11 cellular contexts compared by ENCODE assay signal in genomic region chr5:54523534-54523933, GRCh38. TPM values are rescaled to one million over a fixed set of nuclear protein-coding genes. Genes with fewer than 3 reads are reported as not detected.
DNase-seq lines count a peak whose midpoint lies in the region; ATAC-seq and TF ChIP-seq lines count a peak whose summit lies in the region.
"Had no signal": no experiment of that assay in that cellular context is flagged by ENCODE, and none has a peak within 500 bp of the region (broad histone marks: within the 10 kb centered on the region; RNA-seq: fewer than 3 reads in every experiment).

No MANE protein-coding gene starts in this region.

- H3K27ac Mint-ChIP-seq in MCF 10A (ENCODE audit: low read depth, unreplicated experiment) (no peak overlapping the region), chondrocyte (ENCODE audit: unreplicated experiment) (peak overlapping the region; percentile 83)
- H3K27ac Mint-ChIP-seq in natural killer cell treated with Interleukin-12 subunit alpha and Interleukin-12 subunit beta and Interleukin-15 and Interleukin-18, amount 100 ng/mL, for 72 hours = peak overlapping the region; percentile 90 to 95
- H3K27ac Mint-ChIP-seq in activated T-cell treated with anti-CD3 and anti-CD28 coated beads, Interleukin-2, amount 50 U/mL, for 24 hours = no peak overlapping the region

- intact Hi-C loops in breast epithelium (cut with DNase I; ENCODE audit: low total_unique reads) = no loop called here
- intact Hi-C loops in MCF 10A (cut with micrococcal nuclease) = no loop called here
- intact Hi-C loops in upper lobe of right lung (cut with DNase I) = no loop called here

- H3K4me3 ChIP-seq in breast epithelium (peak overlapping the region in 1 of 3 donors; percentile 38), upper lobe of right lung (no peak overlapping the region)
- H3K4me3 ChIP-seq: lung, right lobe of liver had no signal

- TF ChIP-seq POLR2A in breast epithelium (IDR thresholded peaks at IDR 0.05) = no peak

- H3K27ac ChIP-seq in breast epithelium (peak overlapping the region; percentile 66 to 69), upper lobe of right lung (peak overlapping the region; percentile 52)

- ATAC-seq in natural killer cell treated with Interleukin-12 subunit alpha and Interleukin-12 subunit beta and Interleukin-15 and Interleukin-18, amount 100 ng/mL, for 72 hours = no peak
- ATAC-seq in upper lobe of right lung = no peak
- ATAC-seq in GM18502 (IDR thresholded peaks at IDR 0.05; ENCODE audit: poor library complexity, unreplicated experiment) = no peak

- H3K27me3 Mint-ChIP-seq in MCF 10A (ENCODE audit: insufficient read depth, unreplicated experiment) = no peaks in the 10 kb centered on the region
- H3K27me3 Mint-ChIP-seq in chondrocyte (ENCODE audit: low read depth) = no peaks in the 10 kb centered on the region
- H3K27me3 Mint-ChIP-seq in natural killer cell treated with Interleukin-12 subunit alpha and Interleukin-12 subunit beta and Interleukin-15 and Interleukin-18, amount 100 ng/mL, for 72 hours = no peaks in the 10 kb centered on the region
- no peaks in the 10 kb centered on the region for H3K27me3 Mint-ChIP-seq in activated T-cell treated with anti-CD3 and anti-CD28 coated beads, Interleukin-2, amount 50 U/mL, for 24 hours

- no TSS peak for BruUV-seq in MCF 10A (replicated peaks; lab: Mats Ljungman, UMichigan)

- peaks cover 23% of the 10 kb centered on the region for H3K4me1 Mint-ChIP-seq in MCF 10A (ENCODE audit: insufficient read depth, unreplicated experiment)
- peaks cover 24% of the 10 kb centered on the region for H3K4me1 Mint-ChIP-seq in chondrocyte (ENCODE audit: low read depth)
- H3K4me1 Mint-ChIP-seq in natural killer cell treated with Interleukin-12 subunit alpha and Interleukin-12 subunit beta and Interleukin-15 and Interleukin-18, amount 100 ng/mL, for 72 hours (ENCODE audit: low read depth in 2 of 2) = peaks cover 50 to 59% of the 10 kb centered on the region in 2 donors
- peaks cover 64% of the 10 kb centered on the region for H3K4me1 Mint-ChIP-seq in activated T-cell treated with anti-CD3 and anti-CD28 coated beads, Interleukin-2, amount 50 U/mL, for 24 hours (ENCODE audit: low read depth)

- CTCF ChIA-PET in MCF 10A (lab: Yijun Ruan, JAX) = interaction anchor here (0.8 to 1.6 kb wide), 6 partner anchors 10 to 372 kb away, joined by 3 to 5 read pairs (median 3); no protein-coding TSS in a partner anchor

- no peaks in the 10 kb centered on the region for H3K36me3 ChIP-seq in breast epithelium
- no peaks in the 10 kb centered on the region for H3K36me3 ChIP-seq in upper lobe of right lung
- H3K36me3 ChIP-seq: right lobe of liver had no signal

- H3K36me3 Mint-ChIP-seq in MCF 10A (ENCODE audit: insufficient read depth, unreplicated experiment) (no peaks in the 10 kb centered on the region), chondrocyte (ENCODE audit: low read depth) (peaks cover 8% of the 10 kb centered on the region)
- peaks cover 6% of the 10 kb centered on the region for H3K36me3 Mint-ChIP-seq in natural killer cell treated with Interleukin-12 subunit alpha and Interleukin-12 subunit beta and Interleukin-15 and Interleukin-18, amount 100 ng/mL, for 72 hours
- H3K36me3 Mint-ChIP-seq in activated T-cell treated with anti-CD3 and anti-CD28 coated beads, Interleukin-2, amount 50 U/mL, for 24 hours (ENCODE audit: low read depth) = peaks cover 4% of the 10 kb centered on the region

- H3K9me3 ChIP-seq in breast epithelium = no peaks in the 10 kb centered on the region
- H3K9me3 ChIP-seq in upper lobe of right lung = no peaks in the 10 kb centered on the region
- H3K9me3 ChIP-seq: right lobe of liver had no signal

- H3K27me3 ChIP-seq in breast epithelium (no peaks in the 10 kb centered on the region), upper lobe of right lung (no peaks in the 10 kb centered on the region)
- H3K27me3 ChIP-seq: right lobe of liver had no signal

- H3K9me3 Mint-ChIP-seq in MCF 10A (ENCODE audit: unreplicated experiment) = no peaks in the 10 kb centered on the region
- H3K9me3 Mint-ChIP-seq in chondrocyte (ENCODE audit: low read depth) = no peaks in the 10 kb centered on the region
- no peaks in the 10 kb centered on the region for H3K9me3 Mint-ChIP-seq in natural killer cell treated with Interleukin-12 subunit alpha and Interleukin-12 subunit beta and Interleukin-15 and Interleukin-18, amount 100 ng/mL, for 72 hours
- no peaks in the 10 kb centered on the region for H3K9me3 Mint-ChIP-seq in activated T-cell treated with anti-CD3 and anti-CD28 coated beads, Interleukin-2, amount 50 U/mL, for 24 hours

- no peak overlapping the region for H3K4me3 Mint-ChIP-seq in MCF 10A (ENCODE audit: unreplicated experiment)
- H3K4me3 Mint-ChIP-seq in chondrocyte (ENCODE audit: unreplicated experiment) = peak overlapping the region; percentile 54
- peak overlapping the region; percentile 87 for H3K4me3 Mint-ChIP-seq in natural killer cell treated with Interleukin-12 subunit alpha and Interleukin-12 subunit beta and Interleukin-15 and Interleukin-18, amount 100 ng/mL, for 72 hours
- H3K4me3 Mint-ChIP-seq in activated T-cell treated with anti-CD3 and anti-CD28 coated beads, Interleukin-2, amount 50 U/mL, for 24 hours = no peak overlapping the region

- POLR2A ChIA-PET in MCF 10A (lab: Yijun Ruan, JAX) = interaction anchor here (0.8 kb wide), 1 partner anchor 60 kb away, joined by 3 read pairs; no protein-coding TSS in a partner anchor

- TF ChIP-seq CTCF in breast epithelium (IDR thresholded peaks at IDR 0.05) (no peak), MCF 10A (IDR thresholded peaks at IDR 0.05; ENCODE audit: unreplicated experiment) (no peak), chondrocyte (IDR thresholded peaks at IDR 0.05) (no peak), upper lobe of right lung (IDR thresholded peaks at IDR 0.05) (no peak)

- DNase-seq in breast epithelium (ENCODE audit: low spot score in 2 of 2) (no peak), MCF 10A (ENCODE audit: unreplicated experiment) (no peak), chondrocyte (ENCODE audit: low spot score) (no peak), upper lobe of right lung (no peak)
- no peak for DNase-seq in natural killer cell treated with Interleukin-12 subunit alpha and Interleukin-12 subunit beta and Interleukin-15 and Interleukin-18, amount 100 ng/mL, for 72 hours (ENCODE audit: low spot score)
- no peak for DNase-seq in activated CD8-positive, alpha-beta memory T cell treated with anti-CD3 and anti-CD28 coated beads, Interleukin-2, amount 50 U/mL, for 4 hours
- no peak for DNase-seq in activated T-cell treated with anti-CD3 and anti-CD28 coated beads, Interleukin-2, amount 50 U/mL, for 24 hours
- DNase-seq: NCI-H2029 treated with DMSO at 0.1 percent for 48 hours, right lobe of liver had no signal

- H3K4me1 ChIP-seq in breast epithelium (peaks cover 8 to 15% of the 10 kb centered on the region in 2 donors), upper lobe of right lung (peaks cover 68% of the 10 kb centered on the region)

RNA-seq across cellular contexts. Expression of gene SNX18, which starts 6.0 kb away (rescaled TPM):
- total RNA-seq in breast epithelium (10 to 100 TPM; 29.2 to 37.3 (median 33.1) TPM), MCF 10A (2022) (8.7 and 10.0 TPM in 2 replicates), chondrocyte (50.4 to 74.2 TPM (median 73.2 TPM) in 3 replicates), upper lobe of right lung (35.4 TPM)
- 10 to 100 TPM; 19.8 to 31.8 TPM for total RNA-seq in natural killer cell treated with Interleukin-12 subunit alpha and Interleukin-12 subunit beta and Interleukin-15 and Interleukin-18, amount 100 ng/mL, for 72 hours

Comparison
In these comparisons a context has a peak if more than half of its experiments do, and no peak if none do; other contexts are left out.
1. H3K27ac Mint-ChIP-seq: peak in chondrocyte (single experiment) and natural killer cell treated with Interleukin-12 subunit alpha and Interleukin-12 subunit beta and Interleukin-15 and Interleukin-18, amount 100 ng/mL, for 72 hours (2 of 2); none in MCF 10A (single experiment) and activated T-cell treated with anti-CD3 and anti-CD28 coated beads, Interleukin-2, amount 50 U/mL, for 24 hours (single experiment).
2. H3K4me3 Mint-ChIP-seq: peak in chondrocyte (single experiment) and natural killer cell treated with Interleukin-12 subunit alpha and Interleukin-12 subunit beta and Interleukin-15 and Interleukin-18, amount 100 ng/mL, for 72 hours (single experiment); none in MCF 10A (single experiment) and activated T-cell treated with anti-CD3 and anti-CD28 coated beads, Interleukin-2, amount 50 U/mL, for 24 hours (single experiment).